8 cellular contexts compared by ENCODE assay signal in the genomic region with DNA sequence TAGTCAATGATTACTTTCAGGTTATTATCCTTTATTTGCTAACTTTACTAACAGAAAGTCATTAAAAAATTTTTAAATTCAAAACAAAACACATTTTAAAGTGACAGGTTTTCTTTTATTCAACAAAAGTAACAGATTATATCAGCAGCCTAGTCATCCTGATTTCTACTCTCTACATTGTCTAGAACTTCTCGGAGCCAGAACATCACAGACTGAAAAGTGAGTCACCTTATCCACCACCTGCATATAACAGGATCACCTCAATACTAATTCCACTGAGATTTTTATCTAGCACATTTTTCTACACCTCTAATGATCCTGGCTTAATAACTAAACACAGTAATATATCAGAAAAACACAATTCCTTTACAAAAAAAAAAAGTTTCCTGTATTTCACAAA.
"Had no signal": no experiment of that assay in that cellular context is flagged by ENCODE, and none has a peak within 500 bp of the region (broad histone marks: within the 10 kb centered on the region; RNA-seq: fewer than 3 reads in every experiment).

No MANE protein-coding gene starts in this region.

- H3K9ac ChIP-seq: GM23248 had no signal

- H3K4me3 ChIP-seq: GM23248, K562 had no signal

- H3K27ac ChIP-seq: GM23248 had no signal

- DNase-seq: GM23248, H9, HCEC 1CT, IMR-90 had no signal

- H2AFZ ChIP-seq: GM23248 had no signal

- H3K27ac Mint-ChIP-seq: H9 had no signal

- FAIRE-seq: H1, H54, HTR-8/SVneo, K562 had no signal

- H3K4me3 Mint-ChIP-seq: H9 had no signal
